ENCODE assay signal across 35 cellular contexts in genomic region chr17:74459622-74460021, GRCh38. TPM values are rescaled to one million over a fixed set of nuclear protein-coding genes. Genes with fewer than 3 reads are reported as not detected.
"Had no signal": no experiment of that assay in that cellular context is flagged by ENCODE, and none has a peak within 500 bp of the region (broad histone marks: within the 10 kb centered on the region; RNA-seq: fewer than 3 reads in every experiment).

No MANE protein-coding gene starts in this region.

- H3K27me3 Mint-ChIP-seq: activated CD4-positive, alpha-beta memory T cell treated with anti-CD3 and anti-CD28 coated beads for 36 hours; activated naive CD4-positive, alpha-beta T cell treated with anti-CD3 and anti-CD28 coated beads, Interleukin-2, amount 50 U/mL, for 24 hours; activated naive CD8-positive, alpha-beta T cell treated with anti-CD3 and anti-CD28 coated beads for 36 hours; activated naive CD8-positive, alpha-beta T cell treated with anti-CD3 and anti-CD28 coated beads, Interleukin-2, amount 50 U/mL, for 24 hours; effector memory CD8-positive, alpha-beta T cell; T-cell had no signal

- H3K27ac ChIP-seq: adrenal gland, body of pancreas, colonic mucosa, esophagus muscularis mucosa, foreskin keratinocyte, gastrocnemius medialis, heart left ventricle, WERI-Rb-1 had no signal

- H3K36me3 Mint-ChIP-seq: activated CD4-positive, alpha-beta memory T cell treated with anti-CD3 and anti-CD28 coated beads for 36 hours; activated naive CD4-positive, alpha-beta T cell treated with anti-CD3 and anti-CD28 coated beads, Interleukin-2, amount 50 U/mL, for 24 hours; activated naive CD8-positive, alpha-beta T cell treated with anti-CD3 and anti-CD28 coated beads for 36 hours; T-cell had no signal

- DNase-seq: activated B cell treated with CpG ODN at 0.5 μM for 24 hours; activated CD4-positive, alpha-beta memory T cell treated with anti-CD3 and anti-CD28 coated beads for 36 hours; activated CD4-positive, alpha-beta T cell treated with anti-CD3 and anti-CD28 coated beads, Interleukin-2, amount 10 ng/mL, durations not matched to agents 24 days and 14 days; activated CD8-positive, alpha-beta memory T cell treated with anti-CD3 and anti-CD28 coated beads, Interleukin-2, amount 10 ng/mL, durations not matched to agents 7 days and 5 days; activated CD8-positive, alpha-beta memory T cell treated with anti-CD3 and anti-CD28 coated beads, Interleukin-2, amount 50 U/mL, for 4 hours; activated CD8-positive, alpha-beta T cell treated with anti-CD3 and anti-CD28 coated beads, Interleukin-2, amount 10 ng/mL, durations not matched to agents 7 days and 5 days; activated effector memory CD4-positive, alpha-beta T cell treated with anti-CD3 and anti-CD28 coated beads, Interleukin-2, amount 50 U/mL, for 16 hours; activated naive CD4-positive, alpha-beta T cell treated with anti-CD3 and anti-CD28 coated beads for 36 hours; activated naive CD8-positive, alpha-beta T cell treated with anti-CD3 and anti-CD28 coated beads for 36 hours; activated naive CD8-positive, alpha-beta T cell treated with anti-CD3 and anti-CD28 coated beads, Interleukin-2, amount 50 U/mL, for 24 hours; activated T-cell treated with anti-CD3 and anti-CD28 coated beads, Interleukin-2, amount 50 U/mL, for 1 hour; activated T-cell treated with anti-CD3 and anti-CD28 coated beads, Interleukin-2, amount 50 U/mL, for 48 hours; adrenal gland; amygdala; body of pancreas; caudate nucleus; cerebellar nuclear complex; colonic mucosa; effector CD4-positive, alpha-beta T cell; effector memory CD8-positive, alpha-beta T cell; erythroblast; foreskin keratinocyte; gastrocnemius medialis; glutamatergic neuron; T-cell; T1000; WERI-Rb-1 had no signal

- H3K4me3 ChIP-seq: adrenal gland, body of pancreas, colonic mucosa, esophagus muscularis mucosa, gastrocnemius medialis, heart left ventricle had no signal

- H3K4me3 Mint-ChIP-seq: activated B cell treated with CpG ODN at 0.5 μM for 24 hours; activated CD4-positive, alpha-beta memory T cell treated with anti-CD3 and anti-CD28 coated beads for 36 hours; activated CD4-positive, alpha-beta T cell treated with anti-CD3 and anti-CD28 coated beads, Interleukin-2, amount 10 ng/mL, durations not matched to agents 24 days and 14 days; activated CD8-positive, alpha-beta memory T cell treated with anti-CD3 and anti-CD28 coated beads, Interleukin-2, amount 10 ng/mL, durations not matched to agents 7 days and 5 days; activated CD8-positive, alpha-beta T cell treated with anti-CD3 and anti-CD28 coated beads, Interleukin-2, amount 10 ng/mL, durations not matched to agents 7 days and 5 days; activated naive CD4-positive, alpha-beta T cell treated with anti-CD3 and anti-CD28 coated beads for 36 hours; activated naive CD4-positive, alpha-beta T cell treated with anti-CD3 and anti-CD28 coated beads, Interleukin-2, amount 50 U/mL, for 24 hours; activated naive CD8-positive, alpha-beta T cell treated with anti-CD3 and anti-CD28 coated beads for 36 hours; activated naive CD8-positive, alpha-beta T cell treated with anti-CD3 and anti-CD28 coated beads, Interleukin-2, amount 50 U/mL, for 24 hours; activated T-helper 1 cell treated with anti-CD3 and anti-CD28 coated beads, Interleukin-12 subunit alpha, Interleukin-12 subunit beta, Interleukin-2, Interleukin-4 antibody, amounts not matched to agents 30 ng/mL and 10 ng/mL and 1 ng/mL, durations not matched to agents 14 hours and 24 hours and 36 hours; T-cell; T-helper 1 cell treated with Interleukin-12 subunit alpha and Interleukin-12 subunit beta and Interleukin-4 antibody, amounts not matched to agents 30 μg/mL and 1 μg/mL, for 36 hours; T-helper 2 cell treated with Interferon-gamma antibody and Interleukin-4, amounts not matched to agents 5 μg/mL and 100 μg/mL, for 36 hours had no signal

- H3K9me3 Mint-ChIP-seq: activated B cell treated with CpG ODN at 0.5 μM for 24 hours; activated CD4-positive, alpha-beta memory T cell treated with anti-CD3 and anti-CD28 coated beads for 36 hours; activated CD4-positive, alpha-beta T cell treated with anti-CD3 and anti-CD28 coated beads, Interleukin-2, amount 10 ng/mL, durations not matched to agents 24 days and 14 days; activated naive CD4-positive, alpha-beta T cell treated with anti-CD3 and anti-CD28 coated beads for 36 hours; activated naive CD4-positive, alpha-beta T cell treated with anti-CD3 and anti-CD28 coated beads, Interleukin-2, amount 50 U/mL, for 24 hours; activated naive CD8-positive, alpha-beta T cell treated with anti-CD3 and anti-CD28 coated beads for 36 hours; activated naive CD8-positive, alpha-beta T cell treated with anti-CD3 and anti-CD28 coated beads, Interleukin-2, amount 50 U/mL, for 24 hours; activated T-helper 1 cell treated with anti-CD3 and anti-CD28 coated beads, Interleukin-12 subunit alpha, Interleukin-12 subunit beta, Interleukin-2, Interleukin-4 antibody, amounts not matched to agents 30 ng/mL and 10 ng/mL and 1 ng/mL, durations not matched to agents 14 hours and 24 hours and 36 hours; activated T-helper 2 cell treated with anti-CD3 and anti-CD28 coated beads, Interferon-gamma antibody, Interleukin-2, Interleukin-4, amounts not matched to agents 10 μg/mL and 5 μg/mL and 100 μg/mL, durations not matched to agents 14 hours and 24 hours and 36 hours; effector memory CD8-positive, alpha-beta T cell; T-cell; T-helper 1 cell treated with Interleukin-12 subunit alpha and Interleukin-12 subunit beta and Interleukin-4 antibody, amounts not matched to agents 30 μg/mL and 1 μg/mL, for 36 hours; T-helper 2 cell treated with Interferon-gamma antibody and Interleukin-4, amounts not matched to agents 5 μg/mL and 100 μg/mL, for 36 hours had no signal

- H3K27ac Mint-ChIP-seq: activated B cell treated with CpG ODN at 0.5 μM for 24 hours; activated CD4-positive, alpha-beta memory T cell treated with anti-CD3 and anti-CD28 coated beads for 36 hours; activated CD4-positive, alpha-beta T cell treated with anti-CD3 and anti-CD28 coated beads, Interleukin-2, amount 10 ng/mL, durations not matched to agents 24 days and 14 days; activated CD8-positive, alpha-beta T cell treated with anti-CD3 and anti-CD28 coated beads, Interleukin-2, amount 10 ng/mL, durations not matched to agents 7 days and 5 days; activated naive CD4-positive, alpha-beta T cell treated with anti-CD3 and anti-CD28 coated beads for 36 hours; activated naive CD4-positive, alpha-beta T cell treated with anti-CD3 and anti-CD28 coated beads, Interleukin-2, amount 50 U/mL, for 24 hours; activated naive CD8-positive, alpha-beta T cell treated with anti-CD3 and anti-CD28 coated beads for 36 hours; activated naive CD8-positive, alpha-beta T cell treated with anti-CD3 and anti-CD28 coated beads, Interleukin-2, amount 50 U/mL, for 24 hours; activated T-helper 1 cell treated with anti-CD3 and anti-CD28 coated beads, Interleukin-12 subunit alpha, Interleukin-12 subunit beta, Interleukin-2, Interleukin-4 antibody, amounts not matched to agents 30 ng/mL and 10 ng/mL and 1 ng/mL, durations not matched to agents 14 hours and 24 hours and 36 hours; activated T-helper 2 cell treated with anti-CD3 and anti-CD28 coated beads, Interferon-gamma antibody, Interleukin-2, Interleukin-4, amounts not matched to agents 10 μg/mL and 5 μg/mL and 100 μg/mL, durations not matched to agents 14 hours and 24 hours and 36 hours; T-helper 2 cell treated with Interferon-gamma antibody and Interleukin-4, amounts not matched to agents 5 μg/mL and 100 μg/mL, for 36 hours had no signal

- ATAC-seq: activated CD4-positive, CD25-positive, alpha-beta regulatory T cell treated with anti-CD3 and anti-CD28 coated beads, Interleukin-2, amount 50 U/mL, for 24 hours; activated CD8-positive, alpha-beta memory T cell treated with anti-CD3 and anti-CD28 coated beads, Interleukin-2, amount 10 ng/mL, durations not matched to agents 7 days and 5 days; activated CD8-positive, alpha-beta T cell treated with anti-CD3 and anti-CD28 coated beads, Interleukin-2, amount 10 ng/mL, durations not matched to agents 7 days and 5 days; activated naive CD8-positive, alpha-beta T cell treated with anti-CD3 and anti-CD28 coated beads, Interleukin-2, amount 50 U/mL, for 24 hours; body of pancreas; effector memory CD8-positive, alpha-beta T cell; foreskin keratinocyte; gastrocnemius medialis; heart left ventricle; T-cell had no signal

- H3K36me3 ChIP-seq: adrenal gland, colonic mucosa, esophagus muscularis mucosa, gastrocnemius medialis, heart left ventricle, WERI-Rb-1 had no signal

- H3K4me1 ChIP-seq: foreskin keratinocyte had no signal

- H3K9me3 ChIP-seq: adrenal gland, body of pancreas, colonic mucosa, esophagus muscularis mucosa, gastrocnemius medialis, heart left ventricle had no signal

RNA-seq across cellular contexts. Expression of gene CD300A, which starts 6.8 kb away (rescaled TPM):
- total RNA-seq: foreskin keratinocyte had no signal
- polyA plus RNA-seq: foreskin keratinocyte had no signal

RNA-seq across cellular contexts. Expression of gene GPRC5C, which starts 27.7 kb away (rescaled TPM):
- total RNA-seq: activated CD8-positive, alpha-beta memory T cell treated with anti-CD3 and anti-CD28 coated beads, Interleukin-2, amount 10 ng/mL, durations not matched to agents 7 days and 5 days; activated naive CD4-positive, alpha-beta T cell treated with anti-CD3 and anti-CD28 coated beads for 36 hours; activated T-helper 1 cell treated with anti-CD3 and anti-CD28 coated beads, Interleukin-12 subunit alpha, Interleukin-12 subunit beta, Interleukin-2, Interleukin-4 antibody, amounts not matched to agents 30 ng/mL and 10 ng/mL and 1 ng/mL, durations not matched to agents 14 hours and 24 hours and 36 hours had no signal
